Comparison of ENCODE assay signal across 11 cellular contexts in the genomic region with DNA sequence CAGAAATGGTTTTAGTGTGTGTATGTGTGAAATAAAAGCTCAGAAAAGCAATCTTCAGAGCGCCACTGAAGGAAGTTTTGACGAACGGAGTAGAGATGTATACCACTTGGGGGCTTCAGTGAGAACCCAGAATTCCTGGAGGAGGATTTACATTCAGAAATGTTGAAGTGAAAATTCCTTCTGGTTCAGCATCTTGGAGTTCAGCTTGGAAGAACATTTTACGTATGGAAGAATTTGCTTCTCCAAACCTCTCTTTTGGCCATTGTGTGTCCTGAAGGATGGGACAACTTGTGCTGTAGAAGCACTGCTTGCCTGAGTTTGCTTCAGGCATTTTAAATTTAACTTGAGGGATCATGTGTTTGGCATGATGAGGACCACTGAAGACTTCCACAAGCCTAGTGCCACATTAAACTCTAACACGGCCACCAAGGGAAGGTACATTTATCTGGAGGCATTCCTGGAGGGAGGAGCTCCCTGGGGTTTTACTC. TPM values are rescaled to one million over a fixed set of nuclear protein-coding genes. Genes with fewer than 3 reads are reported as not detected.
DNase-seq lines count a peak whose midpoint lies in the region; ATAC-seq, FAIRE-seq and TF ChIP-seq lines count a peak whose summit lies in the region.
"Had no signal": no experiment of that assay in that cellular context is flagged by ENCODE, and none has a peak within 500 bp of the region (broad histone marks: within the 10 kb centered on the region; RNA-seq: fewer than 3 reads in every experiment).

No MANE protein-coding gene starts in this region.

- no peak for TF ChIP-seq EP300 in sigmoid colon (IDR thresholded peaks at IDR 0.05)

- 8 to 9% methylated on average over 5 of the region's 5 CpGs for WGBS in GM23248 (ENCODE audit: low coverage in 1 of 2, low lambda C conversion rate in 2 of 2, missing lambda C conversion rate in 2 of 2), 2 experiments
- WGBS in mammary epithelial cell (ENCODE audit: low coverage, missing lambda C conversion rate): 7% methylated on average over 5 of the region's 5 CpGs
- WGBS in sigmoid colon, 2 donors: 62 to 85% methylated on average over 5 of the region's 5 CpGs

- H3K4me3 ChIP-seq in GM23248: peak overlapping the region; percentile 72
- H3K4me3 ChIP-seq in mammary epithelial cell (replicated peaks in 1 of 3; ENCODE audit: insufficient read depth in 1 of 3, low read depth in 2 of 3, low read length in 3 of 3): peak overlapping the region; percentile 27 to 48 (median 46)
- H3K4me3 ChIP-seq in iPS-18c (ENCODE audit: insufficient read depth, low read depth, low read length): peak overlapping the region; percentile 36; the same call in 1 of the 2 replicates
- H3K4me3 ChIP-seq in sigmoid colon: peak overlapping the region in 3 of 4 donors; percentile 26 to 40 (median 36)

- no peaks in the 10 kb centered on the region for H4K20me1 ChIP-seq in GM23248 (ENCODE audit: insufficient read depth)
- no peaks in the 10 kb centered on the region for H4K20me1 ChIP-seq in mammary epithelial cell (ENCODE audit: insufficient read depth, low read length)

- H3K4me1 ChIP-seq in GM23248 (ENCODE audit: insufficient read depth) (peaks cover 16% of the 10 kb centered on the region), mammary epithelial cell (ENCODE audit: insufficient read depth, low read length) (peaks cover 17% of the 10 kb centered on the region), sigmoid colon (peaks cover 0 to under 1% (median under 1%) of the 10 kb centered on the region in 4 donors)

- H3K4me2 ChIP-seq in GM23248 (ENCODE audit: unreplicated experiment) (peak overlapping the region; percentile 97), mammary epithelial cell (ENCODE audit: insufficient read depth, low read depth, low read length) (peak overlapping the region; percentile 93)

- TF ChIP-seq CTCF in mammary epithelial cell (conservative IDR thresholded peaks at IDR 0.05 in 1 of 2, IDR thresholded peaks at IDR 0.05 in 1 of 2; ENCODE audit: extremely low read depth in 1 of 2, insufficient read depth in 1 of 2, low read depth in 1 of 2, low read length in 2 of 2): no peak
- TF ChIP-seq CTCF in sigmoid colon (IDR thresholded peaks at IDR 0.05): no peak

- FAIRE-seq in RCC 7860 (lab: Jason Lieb, UNC): no peak

- no peaks in the 10 kb centered on the region for H3K9me2 ChIP-seq in GM23248 (ENCODE audit: insufficient read depth)

- TF ChIP-seq POLR2A in sigmoid colon (IDR thresholded peaks at IDR 0.05): no peak

- H3K9me3 ChIP-seq in GM23248 (ENCODE audit: low read depth): no peaks in the 10 kb centered on the region
- no peaks in the 10 kb centered on the region for H3K9me3 ChIP-seq in mammary epithelial cell (replicated peaks; ENCODE audit: insufficient read depth, low read length)
- no peaks in the 10 kb centered on the region for H3K9me3 ChIP-seq in iPS-18c (ENCODE audit: control insufficient read depth, insufficient read depth, low read length)
- peaks cover 0 to 1% (median 0%) of the 10 kb centered on the region in 4 donors for H3K9me3 ChIP-seq in sigmoid colon

- H3K36me3 ChIP-seq in GM23248 (ENCODE audit: low read depth) (no peaks in the 10 kb centered on the region), mammary epithelial cell (ENCODE audit: insufficient read depth, low read length) (no peaks in the 10 kb centered on the region), sigmoid colon (no peaks in the 10 kb centered on the region)

- H2AFZ ChIP-seq in GM23248: peak overlapping the region; percentile 87
- H2AFZ ChIP-seq in mammary epithelial cell (ENCODE audit: low read depth, low read length): peak overlapping the region; percentile 78

- CTCF ChIA-PET in mammary epithelial cell (lab: Charles Lee; ENCODE audit: low non-redundant PET): interaction anchor here (0.5 kb wide), 1 partner anchor 582 kb away, joined by 8 read pairs; no protein-coding TSS in a partner anchor

- ATAC-seq in HG02885 (IDR thresholded peaks at IDR 0.05; ENCODE audit: poor library complexity, unreplicated experiment): no peak
- no peak for ATAC-seq in GM21723 (IDR thresholded peaks at IDR 0.05; ENCODE audit: unreplicated experiment)
- no peak for ATAC-seq in GM21825 (IDR thresholded peaks at IDR 0.05; ENCODE audit: unreplicated experiment)
- ATAC-seq: CD8-positive, alpha-beta T cell had no signal

- H3K9ac ChIP-seq in GM23248 (peak overlapping the region; percentile 54), mammary epithelial cell (ENCODE audit: insufficient read depth, low read length) (peak overlapping the region; percentile 14)

- dilution Hi-C loops in mammary epithelial cell (cut with HindIII; ENCODE audit: low sequenced_read_pairs): no loop called here

- H3K27ac ChIP-seq in GM23248: no peak overlapping the region
- peak overlapping the region; percentile 23 for H3K27ac ChIP-seq in mammary epithelial cell (ENCODE audit: insufficient read depth, low read depth, low read length)
- peak overlapping the region in 3 of 4 donors; percentile 60 to 74 (median 71) for H3K27ac ChIP-seq in sigmoid colon

- in situ Hi-C loops in GM23248 (cut with MboI) (no loop called here), mammary epithelial cell (cut with MboI; ENCODE audit: low sequenced_read_pairs in 2 of 2) (loop anchor here in 1 of 2 donors (5.0 to 10.0 kb wide), 2 partner anchors 72 to 319 kb away; no protein-coding TSS in a partner anchor)

- peaks cover 12% of the 10 kb centered on the region; the same call in 1 of the 2 replicates for H3F3A ChIP-seq in GM23248 (ENCODE audit: insufficient read depth)

- H3K27me3 ChIP-seq in GM23248 (replicated peaks; ENCODE audit: insufficient read depth) (no peaks in the 10 kb centered on the region), mammary epithelial cell (ENCODE audit: insufficient read depth, low read length) (no peaks in the 10 kb centered on the region), sigmoid colon (no peaks in the 10 kb centered on the region)

- BruUV-seq in mammary epithelial cell (replicated peaks; lab: Mats Ljungman, UMichigan): no TSS peak

- intact Hi-C loops in mammary epithelial cell (cut with micrococcal nuclease) (loop anchor here (1.0 kb wide), 1 partner anchor 70 kb away; no protein-coding TSS in a partner anchor), sigmoid colon (cut with DNase I) (loop anchor here (5.0 kb wide), 1 partner anchor 317 kb away; no protein-coding TSS in a partner anchor)

- no peaks in the 10 kb centered on the region for H3K79me2 ChIP-seq in GM23248 (ENCODE audit: insufficient read depth)
- no peaks in the 10 kb centered on the region for H3K79me2 ChIP-seq in mammary epithelial cell (ENCODE audit: insufficient read depth, low read length)

- DNase-seq in GM23248 (peak; percentile 30), mammary epithelial cell (no peak), sigmoid colon (no peak), RCC 7860 (ENCODE audit: low spot score) (no peak)
- DNase-seq: CD8-positive, alpha-beta T cell; occipital lobe had no signal

RNA-seq across cellular contexts. Expression of a gene that starts 0.7 kb away (rescaled TPM):
- 44.6 and 50.7 TPM in 2 replicates for total RNA-seq in GM23248 (2014; rRNA removed; shearing (Covaris generic))
- polyA plus RNA-seq in GM23248 (2016; fragmentation: Nextera tagmentation; extraction: Ambion mirVana): 8.7 and 9.7 TPM in 2 replicates
- total RNA-seq in mammary epithelial cell: 100 to 1,000 TPM in 1 of 2 donors, 10 to 100 TPM in 1; 32.8 to 136 TPM
- polyA plus RNA-seq in mammary epithelial cell: 23.2 TPM
- polyA minus RNA-seq in mammary epithelial cell: 62.8 TPM
- 10 to 100 TPM in 2 of 4 donors, 1 to 10 TPM in 2; 5.1 to 57.4 (median 13.3) TPM for total RNA-seq in sigmoid colon
- polyA plus RNA-seq in sigmoid colon: 10 to 100 TPM; 28.2 to 71.0 (median 63.6) TPM
- total RNA-seq: CD8-positive, alpha-beta T cell had no signal

RNA-seq across cellular contexts. Expression of a gene that starts 14.8 kb away (rescaled TPM):
- total RNA-seq in GM23248 (2014; rRNA removed; shearing (Covaris generic)): not detected in 2 replicates
- polyA plus RNA-seq in GM23248 (2016; fragmentation: Nextera tagmentation; extraction: Ambion mirVana): 0.14 and 0.48 TPM in 2 replicates
- 1 to 10 TPM in 1 of 2 donors, not detected in 1; 3.0 TPM for total RNA-seq in mammary epithelial cell
- polyA plus RNA-seq in mammary epithelial cell: 0.02 TPM
- not detected for polyA minus RNA-seq in mammary epithelial cell
- total RNA-seq in sigmoid colon: 1 to 10 TPM in 1 of 4 donors, under 1 TPM in 2, not detected in 1; 0.41 to 1.7 (median 0.82) TPM
- polyA plus RNA-seq in sigmoid colon: under 1 TPM in 1 of 3 donors, not detected in 2; 0.12 TPM
- total RNA-seq: CD8-positive, alpha-beta T cell; NCI-H460 had no signal
